19 cellular contexts compared by ENCODE assay signal in the genomic region with DNA sequence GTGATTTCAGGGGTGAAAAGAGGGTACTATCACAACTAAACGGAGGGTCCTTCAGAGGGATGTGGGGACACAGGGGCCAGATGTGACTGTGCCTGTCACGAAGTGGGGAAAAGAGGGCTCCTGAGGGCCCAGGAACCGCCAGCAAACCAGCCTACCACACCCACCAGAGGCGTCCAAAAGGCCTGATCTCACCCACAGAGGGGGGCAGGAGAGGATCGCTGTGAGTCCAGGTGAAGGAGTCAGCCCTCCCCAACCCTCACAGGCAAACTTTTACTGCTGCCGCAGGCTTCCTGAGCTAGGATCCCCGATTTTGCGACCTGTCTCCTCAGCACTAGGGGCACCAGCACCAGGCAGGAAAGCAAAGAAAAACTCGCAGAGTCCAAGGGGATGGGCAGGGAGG.
DNase-seq lines count a peak whose midpoint lies in the region; ATAC-seq and TF ChIP-seq lines count a peak whose summit lies in the region.
"Had no signal": no experiment of that assay in that cellular context is flagged by ENCODE, and none has a peak within 500 bp of the region (broad histone marks: within the 10 kb centered on the region; RNA-seq: fewer than 3 reads in every experiment).

No MANE protein-coding gene starts in this region.

- H3K36me3 Mint-ChIP-seq in nephron (ENCODE audit: low read depth): peaks cover 69% of the 10 kb centered on the region
- H3K36me3 Mint-ChIP-seq in activated T-helper 17 cell treated with anti-CD3 and anti-CD28 coated beads, Interleukin-2, amount 50 U/mL, for 72 hours (ENCODE audit: low read depth): peaks cover 54% of the 10 kb centered on the region

- H3K27me3 Mint-ChIP-seq in nephron (ENCODE audit: low read depth): no peaks in the 10 kb centered on the region
- no peaks in the 10 kb centered on the region for H3K27me3 Mint-ChIP-seq in activated T-helper 17 cell treated with anti-CD3 and anti-CD28 coated beads, Interleukin-2, amount 50 U/mL, for 72 hours
- H3K27me3 Mint-ChIP-seq: activated naive CD8-positive, alpha-beta T cell treated with anti-CD3 and anti-CD28 coated beads, Interleukin-2, amount 10 ng/mL, durations not matched to agents 7 days and 5 days; T-cell had no signal

- DNase-seq in left ventricle myocardium inferior (no peak), left ventricle myocardium superior (no peak), dorsolateral prefrontal cortex (peak in 1 of 10 donors; percentile 16), substantia nigra (lab: John Stamatoyannopoulos, UW) (no peak), NCI-H524 (lab: John Stamatoyannopoulos, UW) (no peak)
- DNase-seq: activated naive CD8-positive, alpha-beta T cell treated with anti-CD3 and anti-CD28 coated beads, Interleukin-2, amount 10 ng/mL, durations not matched to agents 7 days and 5 days; C1 segment of cervical spinal cord; GM23248; NCI-H1105 treated with DMSO at 0.1 percent for 48 hours; NCI-H2081 treated with DMSO at 0.1 percent for 48 hours; nucleus accumbens; PC-3; SJCRH30; stimulated activated CD4-positive, alpha-beta T cell treated with anti-CD3 and anti-CD28 coated beads, Interleukin-12 subunit alpha, Interleukin-12 subunit beta, amount 100 ng/mL, for 4 hours; T-cell had no signal

- no peaks in the 10 kb centered on the region for H3K9me3 ChIP-seq in left ventricle myocardium inferior (replicated peaks)
- H3K9me3 ChIP-seq: SJCRH30 had no signal

- no peak for TF ChIP-seq CTCF in left ventricle myocardium inferior (IDR thresholded peaks at IDR 0.05; ENCODE audit: borderline replicate concordance)
- TF ChIP-seq CTCF in dorsolateral prefrontal cortex (IDR thresholded peaks at IDR 0.05 in 54 of 56, conservative IDR thresholded peaks at IDR 0.05 in 2 of 56; ENCODE audit: low read depth in 1 of 56, partially characterized antibody in 56 of 56): no peak
- TF ChIP-seq CTCF in nephron (IDR thresholded peaks at IDR 0.05; ENCODE audit: unreplicated experiment in 3 of 3): no peak

- H3K4me1 Mint-ChIP-seq in nephron: peaks cover 19% of the 10 kb centered on the region
- H3K4me1 Mint-ChIP-seq in activated T-helper 17 cell treated with anti-CD3 and anti-CD28 coated beads, Interleukin-2, amount 50 U/mL, for 72 hours: peaks cover 4% of the 10 kb centered on the region

- peak overlapping the region; percentile 91 for H3K27ac ChIP-seq in left ventricle myocardium inferior (replicated peaks)
- H3K27ac ChIP-seq in dorsolateral prefrontal cortex: peak overlapping the region in 57 of 59 donors; percentile 15 to 89 (median 78)
- peak overlapping the region; percentile 74 for H3K27ac ChIP-seq in substantia nigra (ENCODE audit: low read depth, low read length, poor library complexity, severe bottlenecking)
- H3K27ac ChIP-seq: GM23248, SJCRH30 had no signal

- no peak overlapping the region for H3K4me3 Mint-ChIP-seq in nephron
- H3K4me3 Mint-ChIP-seq in activated T-helper 17 cell treated with anti-CD3 and anti-CD28 coated beads, Interleukin-2, amount 50 U/mL, for 72 hours: no peak overlapping the region
- H3K4me3 Mint-ChIP-seq: activated naive CD8-positive, alpha-beta T cell treated with anti-CD3 and anti-CD28 coated beads, Interleukin-2, amount 10 ng/mL, durations not matched to agents 7 days and 5 days; activated T-helper 1 cell treated with anti-CD3 and anti-CD28 coated beads, Interleukin-12 subunit alpha, Interleukin-12 subunit beta, Interleukin-2, Interleukin-4 antibody, amounts not matched to agents 30 ng/mL and 10 ng/mL and 1 ng/mL, durations not matched to agents 14 hours and 24 hours and 36 hours; T-cell had no signal

- peak overlapping the region; percentile 15 to 38 (median 33) for H3K27ac Mint-ChIP-seq in nephron
- no peak overlapping the region for H3K27ac Mint-ChIP-seq in activated T-helper 17 cell treated with anti-CD3 and anti-CD28 coated beads, Interleukin-2, amount 50 U/mL, for 72 hours
- H3K27ac Mint-ChIP-seq: activated naive CD8-positive, alpha-beta T cell treated with anti-CD3 and anti-CD28 coated beads, Interleukin-2, amount 10 ng/mL, durations not matched to agents 7 days and 5 days; activated T-helper 1 cell treated with anti-CD3 and anti-CD28 coated beads, Interleukin-12 subunit alpha, Interleukin-12 subunit beta, Interleukin-2, Interleukin-4 antibody, amounts not matched to agents 30 ng/mL and 10 ng/mL and 1 ng/mL, durations not matched to agents 14 hours and 24 hours and 36 hours; T-cell had no signal

- H3K27me3 ChIP-seq in left ventricle myocardium inferior (ENCODE audit: low read depth): no peaks in the 10 kb centered on the region
- H3K27me3 ChIP-seq in dorsolateral prefrontal cortex: no peaks in the 10 kb centered on the region
- H3K27me3 ChIP-seq: SJCRH30 had no signal

- H3K9me3 Mint-ChIP-seq in nephron: no peaks in the 10 kb centered on the region
- no peaks in the 10 kb centered on the region for H3K9me3 Mint-ChIP-seq in activated T-helper 17 cell treated with anti-CD3 and anti-CD28 coated beads, Interleukin-2, amount 50 U/mL, for 72 hours
- H3K9me3 Mint-ChIP-seq: activated naive CD8-positive, alpha-beta T cell treated with anti-CD3 and anti-CD28 coated beads, Interleukin-2, amount 10 ng/mL, durations not matched to agents 7 days and 5 days; activated T-helper 1 cell treated with anti-CD3 and anti-CD28 coated beads, Interleukin-12 subunit alpha, Interleukin-12 subunit beta, Interleukin-2, Interleukin-4 antibody, amounts not matched to agents 30 ng/mL and 10 ng/mL and 1 ng/mL, durations not matched to agents 14 hours and 24 hours and 36 hours; T-cell had no signal

- peaks cover 30% of the 10 kb centered on the region for H3K36me3 ChIP-seq in left ventricle myocardium inferior

- H3K4me1 ChIP-seq in left ventricle myocardium inferior: peaks cover 74% of the 10 kb centered on the region
- H3K4me1 ChIP-seq: SJCRH30 had no signal

- ATAC-seq in left ventricle myocardium superior (no peak), GM21825 (IDR thresholded peaks at IDR 0.05; ENCODE audit: unreplicated experiment) (no peak)
- ATAC-seq in activated T-helper 17 cell treated with anti-CD3 and anti-CD28 coated beads, Interleukin-2, amount 50 U/mL, for 72 hours (replicated peaks): no peak
- ATAC-seq: PC-3, T-cell had no signal

- intact Hi-C loops in left ventricle myocardium inferior (cut with micrococcal nuclease) (no loop called here), left ventricle myocardium superior (cut with micrococcal nuclease) (no loop called here), dorsolateral prefrontal cortex (cut with DNase I) (no loop called here)

- H3K4me3 ChIP-seq in left ventricle myocardium inferior: no peak overlapping the region
- no peak overlapping the region for H3K4me3 ChIP-seq in dorsolateral prefrontal cortex
- H3K4me3 ChIP-seq: GM23248, SJCRH30 had no signal
